Comparison of ENCODE assay signal across 20 cellular contexts in the genomic region with DNA sequence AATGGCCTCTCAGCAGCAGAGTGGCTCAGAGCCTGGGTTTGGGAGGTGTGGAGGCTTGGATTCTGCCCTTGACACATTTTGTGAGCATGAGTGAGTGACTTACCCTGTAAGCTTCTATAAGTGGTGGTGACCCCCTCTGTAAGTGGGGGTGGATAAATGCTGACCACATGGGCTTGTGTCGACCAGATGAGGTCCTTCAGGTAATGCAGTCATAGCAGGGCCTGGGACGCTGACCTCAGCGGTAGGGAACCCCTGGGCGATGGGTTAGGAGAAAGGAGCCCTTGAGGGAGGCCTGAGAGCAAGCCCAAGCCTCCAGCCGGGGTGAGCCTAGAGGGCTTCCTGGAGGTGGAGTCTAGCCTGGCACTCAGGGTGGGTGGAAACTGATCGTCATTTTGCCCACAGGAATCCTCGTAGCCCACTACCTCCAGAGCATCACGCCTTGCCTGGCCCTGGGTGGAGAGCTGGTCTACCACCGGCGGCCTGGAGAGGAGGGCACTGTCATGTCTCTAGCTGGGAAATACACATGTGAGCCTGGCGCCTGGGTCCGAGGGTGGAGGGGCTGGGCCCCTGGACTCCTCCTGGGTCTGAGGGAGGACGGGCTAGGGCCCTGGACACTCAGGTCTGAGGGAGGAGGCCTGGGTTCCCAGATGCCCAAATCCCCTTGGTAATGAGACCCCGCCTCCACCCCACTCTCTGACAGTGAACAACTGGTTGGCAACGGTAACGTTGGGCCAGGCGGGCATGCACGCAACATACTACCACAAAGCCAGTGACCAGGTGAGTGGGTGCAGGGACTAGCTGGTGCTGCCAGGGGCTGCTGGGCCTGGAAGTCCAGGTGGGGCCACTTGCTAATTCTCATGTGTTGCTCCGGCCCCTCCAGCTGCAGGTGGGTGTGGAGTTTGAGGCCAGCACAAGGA. TPM values are rescaled to one million over a fixed set of nuclear protein-coding genes. Genes with fewer than 3 reads are reported as not detected.
A peak's percentile ranks its signal among the peaks of the same experiment; 100 is the strongest.
DNase-seq lines count a peak whose midpoint lies in the region; ATAC-seq and TF ChIP-seq lines count a peak whose summit lies in the region.
"Had no signal": no experiment of that assay in that cellular context is flagged by ENCODE, and none has a peak within 500 bp of the region (broad histone marks: within the 10 kb centered on the region; RNA-seq: fewer than 3 reads in every experiment).

No MANE protein-coding gene starts in this region.

- no peak for ATAC-seq in Right ventricle myocardium inferior
- ATAC-seq in heart left ventricle: no peak
- no peak for ATAC-seq in stimulated activated naive B cell treated with anti-CD40 and anti-IgM and Interleukin-4, amounts not matched to agents 10 μg/mL and 1 μg/mL and 100 μg/mL, for 72 hours (replicated peaks)
- ATAC-seq in left cardiac atrium: no peak

- H3K27me3 Mint-ChIP-seq in stimulated activated naive B cell treated with anti-CD40 and anti-IgM and Interleukin-4, amounts not matched to agents 10 μg/mL and 1 μg/mL and 100 μg/mL, for 72 hours: peaks cover 6 to 7% of the 10 kb centered on the region in 2 donors

- intact Hi-C loops in Right ventricle myocardium inferior (cut with DNase I) (loop anchor here (10.0 kb wide), 1 partner anchor 434 kb away; no protein-coding TSS in a partner anchor), heart left ventricle (cut with DNase I) (loop anchor here in 8 of 10 donors (5.0 to 10.0 kb wide), 8 partner anchors 52 to 444 kb away; partner anchors contain the start of genes EXOC3L2 (in 1 of the 8) and KLC3 (in 1 of the 8)), left cardiac atrium (cut with DNase I) (no loop called here), cardiac septum (cut with DNase I) (loop anchor here (5.0 kb wide), 1 partner anchor 437 kb away; no protein-coding TSS in a partner anchor)

- H3K9me3 ChIP-seq in heart left ventricle (no peaks in the 10 kb centered on the region), hepatocyte (ENCODE audit: low read depth) (no peaks in the 10 kb centered on the region)
- H3K9me3 ChIP-seq: BE2C, HAP-1 had no signal

- H3K27ac ChIP-seq in heart left ventricle (no peak overlapping the region), hepatocyte (no peak overlapping the region)

- H3K4me1 ChIP-seq in heart left ventricle (peaks cover 0 to 13% (median 4%) of the 10 kb centered on the region in 12 donors), hepatocyte (ENCODE audit: insufficient read depth) (peaks cover 18% of the 10 kb centered on the region)
- H3K4me1 ChIP-seq: BE2C had no signal

- no peaks in the 10 kb centered on the region for H3K79me2 ChIP-seq in hepatocyte

- WGBS in heart left ventricle, 4 donors: 81 to 96% (median 94%) methylated on average over 5 to 19 of the region's 19 CpGs
- 97% methylated on average over 19 of the region's 19 CpGs for WGBS in hepatocyte (ENCODE audit: low lambda C conversion rate, missing lambda C conversion rate)

- H3K4me2 ChIP-seq in hepatocyte: no peak overlapping the region

- no peak overlapping the region for H3K4me3 Mint-ChIP-seq in stimulated activated naive B cell treated with anti-CD40 and anti-IgM and Interleukin-4, amounts not matched to agents 10 μg/mL and 1 μg/mL and 100 μg/mL, for 72 hours
- H3K4me3 Mint-ChIP-seq: CD4-positive, alpha-beta T cell had no signal

- no peak overlapping the region for H3K4me3 ChIP-seq in heart left ventricle
- H3K4me3 ChIP-seq in H7 (ENCODE audit: insufficient read depth, low read depth, low read length): no peak overlapping the region
- H3K4me3 ChIP-seq in hepatocyte: no peak overlapping the region
- H3K4me3 ChIP-seq: HAP-1 had no signal

- H3K4me1 Mint-ChIP-seq in stimulated activated naive B cell treated with anti-CD40 and anti-IgM and Interleukin-4, amounts not matched to agents 10 μg/mL and 1 μg/mL and 100 μg/mL, for 72 hours: peaks cover 13 to 34% of the 10 kb centered on the region in 2 donors

- no peaks in the 10 kb centered on the region for H3K9me2 ChIP-seq in hepatocyte (replicated peaks; ENCODE audit: insufficient read depth)

- peak; percentile 60 for DNase-seq in Right ventricle myocardium inferior (ENCODE audit: missing footprints)
- no peak for DNase-seq in heart left ventricle
- peak; percentile 34 for DNase-seq in H7
- peak; percentile 7 for DNase-seq in hepatocyte (ENCODE audit: low spot score)
- no peak for DNase-seq in stimulated activated naive B cell treated with anti-CD40 and anti-IgM and Interleukin-4, amounts not matched to agents 10 μg/mL and 1 μg/mL and 100 μg/mL, for 72 hours
- DNase-seq in AG08395 (ENCODE audit: low spot score): no peak
- no peak for DNase-seq in left cardiac atrium
- DNase-seq in cardiac septum (ENCODE audit: low spot score): no peak
- DNase-seq: 8988T; BE2C; C1 segment of cervical spinal cord; CD4-positive, alpha-beta T cell; DMS153; DMS79 treated with DMSO at 0.1 percent for 48 hours; GF-D8; GOT3; IMR-90; KBM-7 had no signal

- no peaks in the 10 kb centered on the region for H4K20me1 ChIP-seq in hepatocyte (ENCODE audit: insufficient read depth, poor library complexity, severe bottlenecking)

- peak overlapping the region; percentile 59 for H3K27ac Mint-ChIP-seq in stimulated activated naive B cell treated with anti-CD40 and anti-IgM and Interleukin-4, amounts not matched to agents 10 μg/mL and 1 μg/mL and 100 μg/mL, for 72 hours
- H3K27ac Mint-ChIP-seq: CD4-positive, alpha-beta T cell had no signal

- H3K27me3 ChIP-seq in heart left ventricle (peaks cover 0 to 12% (median 5%) of the 10 kb centered on the region in 9 donors), H7 (ENCODE audit: control insufficient read depth, insufficient read depth, low read length) (no peaks in the 10 kb centered on the region), hepatocyte (no peaks in the 10 kb centered on the region)

- H3K36me3 ChIP-seq in heart left ventricle: peaks cover 0 to 73% (median 65%) of the 10 kb centered on the region in 9 donors
- peaks cover 41% of the 10 kb centered on the region for H3K36me3 ChIP-seq in H7 (replicated peaks; ENCODE audit: control insufficient read depth, insufficient read depth, low read length)
- no peaks in the 10 kb centered on the region for H3K36me3 ChIP-seq in hepatocyte (replicated peaks; ENCODE audit: insufficient read depth, low read depth)

- H3K9me3 Mint-ChIP-seq in stimulated activated naive B cell treated with anti-CD40 and anti-IgM and Interleukin-4, amounts not matched to agents 10 μg/mL and 1 μg/mL and 100 μg/mL, for 72 hours: no peaks in the 10 kb centered on the region
- H3K9me3 Mint-ChIP-seq: CD4-positive, alpha-beta T cell had no signal

- TF ChIP-seq CTCF in heart left ventricle (IDR thresholded peaks at IDR 0.05) (no peak), hepatocyte (IDR thresholded peaks at IDR 0.05; ENCODE audit: poor library complexity) (no peak)

- no peak overlapping the region for H2AFZ ChIP-seq in hepatocyte

- TF ChIP-seq POLR2A in heart left ventricle (IDR thresholded peaks at IDR 0.05): no peak

- peaks cover 44 to 59% of the 10 kb centered on the region in 2 donors for H3K36me3 Mint-ChIP-seq in stimulated activated naive B cell treated with anti-CD40 and anti-IgM and Interleukin-4, amounts not matched to agents 10 μg/mL and 1 μg/mL and 100 μg/mL, for 72 hours

RNA-seq across cellular contexts. Expression of gene APOE, which starts 5.0 kb away (rescaled TPM):
- 9.9 TPM for total RNA-seq in Right ventricle myocardium inferior
- total RNA-seq in heart left ventricle: 100 to 1,000 TPM in 2 of 9 donors, 10 to 100 TPM in 5, 1 to 10 TPM in 2; 4.1 to 149 (median 25.7) TPM
- 10 to 100 TPM; 33.2 to 35.7 TPM for polyA plus RNA-seq in heart left ventricle
- total RNA-seq in H7 (2014; rRNA removed; shearing (Covaris generic)): 826 and 994 TPM in 2 replicates
- total RNA-seq in hepatocyte: 3,920 and 3,946 TPM in 2 replicates
- polyA plus RNA-seq in hepatocyte: 3,558 and 4,019 TPM in 2 replicates
- total RNA-seq in left cardiac atrium: 10 to 100 TPM; 43.5 to 67.4 TPM
- 26.6 TPM for total RNA-seq in cardiac septum

RNA-seq across cellular contexts. Expression of gene TOMM40, which starts 9.5 kb away (rescaled TPM):
- 45.3 TPM for total RNA-seq in Right ventricle myocardium inferior
- total RNA-seq in heart left ventricle: 10 to 100 TPM; 32.2 to 58.8 (median 46.3) TPM
- 10 to 100 TPM; 41.3 to 79.9 TPM for polyA plus RNA-seq in heart left ventricle
- 160 and 204 TPM in 2 replicates for total RNA-seq in H7 (2014; rRNA removed; shearing (Covaris generic))
- 60.9 and 67.9 TPM in 2 replicates for total RNA-seq in hepatocyte
- 83.1 and 83.7 TPM in 2 replicates for polyA plus RNA-seq in hepatocyte
- total RNA-seq in left cardiac atrium: 10 to 100 TPM; 43.0 to 63.1 TPM
- total RNA-seq in cardiac septum: 43.0 TPM

RNA-seq across cellular contexts. Expression of gene APOC1, which starts 13.8 kb away (rescaled TPM):
- total RNA-seq in Right ventricle myocardium inferior (1.4 TPM), heart left ventricle (10 to 100 TPM in 2 of 9 donors, 1 to 10 TPM in 5, under 1 TPM in 1, not detected in 1; 0.83 to 84.7 (median 3.8) TPM), hepatocyte (330 and 390 TPM in 2 replicates), left cardiac atrium (1 to 10 TPM; 2.7 to 4.6 TPM), cardiac septum (7.3 TPM)
- polyA plus RNA-seq in heart left ventricle (1 to 10 TPM; 1.1 to 2.1 TPM), hepatocyte (395 and 606 TPM in 2 replicates)
- 65.6 and 139 TPM in 2 replicates for total RNA-seq in H7 (2014; rRNA removed; shearing (Covaris generic))
- total RNA-seq: CD4-positive, alpha-beta T cell; IMR-90 had no signal

RNA-seq across cellular contexts. Expression of gene APOC4, which starts 41.5 kb away (rescaled TPM):
- total RNA-seq in Right ventricle myocardium inferior (not detected), heart left ventricle (not detected), hepatocyte (not detected in 2 replicates), left cardiac atrium (not detected), cardiac septum (not detected)
- polyA plus RNA-seq in heart left ventricle (not detected), hepatocyte (1.1 TPM in 1 of 2 replicates, not detected in the other)
- total RNA-seq in H7 (2014; rRNA removed; shearing (Covaris generic)): not detected in 2 replicates
- total RNA-seq: CD4-positive, alpha-beta T cell; HT-29; IMR-90 had no signal
- polyA plus RNA-seq: IMR-90 had no signal

RNA-seq across cellular contexts. Expression of gene APOC2, which starts 45.3 kb away (rescaled TPM):
- total RNA-seq in Right ventricle myocardium inferior: not detected
- total RNA-seq in heart left ventricle: 1 to 10 TPM in 2 of 9 donors, under 1 TPM in 1, not detected in 6; 0.70 to 1.6 (median 1.3) TPM
- polyA plus RNA-seq in heart left ventricle: under 1 TPM in 1 of 2 donors, not detected in 1; 0.19 TPM
- not detected in 2 replicates for total RNA-seq in H7 (2014; rRNA removed; shearing (Covaris generic))
- 435 and 454 TPM in 2 replicates for total RNA-seq in hepatocyte
- 603 and 827 TPM in 2 replicates for polyA plus RNA-seq in hepatocyte
- not detected for total RNA-seq in left cardiac atrium
- not detected for total RNA-seq in cardiac septum
- total RNA-seq: CD4-positive, alpha-beta T cell; HT-29; IMR-90 had no signal
- polyA plus RNA-seq: IMR-90 had no signal

Comparison
In these comparisons a context has a peak if more than half of its experiments do, and no peak if none do; other contexts are left out.
1. DNase-seq: peak in Right ventricle myocardium inferior (single experiment), H7 (single experiment) and hepatocyte (single experiment); none in heart left ventricle (0 of 5), stimulated activated naive B cell treated with anti-CD40 and anti-IgM and Interleukin-4, amounts not matched to agents 10 μg/mL and 1 μg/mL and 100 μg/mL, for 72 hours (single experiment), AG08395 (single experiment), left cardiac atrium (single experiment) and cardiac septum (single experiment).
2. intact Hi-C loops: an anchor here in Right ventricle myocardium inferior (10.0 kb wide), heart left ventricle (5.0 to 10.0 kb wide) and cardiac septum (5.0 kb wide); none called in left cardiac atrium.